ENCODE assay signal across 22 cellular contexts in the genomic region with DNA sequence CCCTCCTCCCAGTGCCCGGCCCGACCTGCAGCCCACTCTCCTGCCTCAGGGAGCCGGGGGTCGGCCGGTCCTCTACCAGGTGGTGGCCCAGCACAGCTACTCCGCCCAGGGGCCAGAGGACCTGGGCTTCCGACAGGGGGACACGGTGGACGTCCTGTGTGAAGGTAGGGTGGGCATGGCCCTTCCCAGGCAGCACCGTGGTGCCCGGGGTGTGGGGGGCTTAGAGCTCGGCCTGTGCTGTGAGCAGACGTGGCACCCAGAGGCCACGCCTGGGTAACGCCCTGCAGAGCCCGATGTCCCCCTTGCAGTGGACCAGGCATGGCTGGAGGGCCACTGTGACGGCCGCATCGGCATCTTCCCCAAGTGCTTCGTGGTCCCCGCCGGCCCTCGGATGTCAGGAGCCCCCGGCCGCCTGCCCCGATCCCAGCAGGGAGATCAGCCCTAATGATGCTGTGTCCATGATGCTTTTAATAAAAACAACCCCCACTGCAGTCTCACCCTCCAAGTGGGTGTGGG. TPM values are rescaled to one million over a fixed set of nuclear protein-coding genes. Genes with fewer than 3 reads are reported as not detected.
"Had no signal": no experiment of that assay in that cellular context is flagged by ENCODE, and none has a peak within 500 bp of the region (broad histone marks: within the 10 kb centered on the region; RNA-seq: fewer than 3 reads in every experiment).

No MANE protein-coding gene starts in this region.

- H3K27me3 ChIP-seq: breast epithelium, neural progenitor cell had no signal

- H3K4me3 ChIP-seq: breast epithelium, coronary artery, esophagus squamous epithelium, gastrocnemius medialis, neural progenitor cell, stomach, suprapubic skin, tibial nerve had no signal

- H3K9me3 ChIP-seq: breast epithelium, esophagus squamous epithelium, gastrocnemius medialis, stomach, suprapubic skin, tibial nerve had no signal

- ATAC-seq: activated CD8-positive, alpha-beta T cell treated with anti-CD3 and anti-CD28 coated beads, Interleukin-2, amount 10 ng/mL, durations not matched to agents 7 days and 5 days; activated naive CD4-positive, alpha-beta T cell treated with anti-CD3 and anti-CD28 coated beads, Interleukin-2, amount 50 U/mL, for 72 hours; activated T-helper 17 cell treated with anti-CD3 and anti-CD28 coated beads, Interleukin-2, amount 50 U/mL, for 72 hours; gastrocnemius medialis; naive thymus-derived CD8-positive, alpha-beta T cell; sciatic nerve; stimulated activated memory B cell treated with anti-CD40 and anti-IgM and Interleukin-4, amounts not matched to agents 10 μg/mL and 1 μg/mL and 100 μg/mL, for 72 hours had no signal

- DNase-seq: activated CD4-positive, alpha-beta T cell treated with anti-CD3 and anti-CD28 coated beads for 1 hour; activated CD4-positive, alpha-beta T cell treated with anti-CD3 and anti-CD28 coated beads, Interleukin-2, amount 50 U/mL, for 1 hour; activated CD8-positive, alpha-beta T cell treated with anti-CD3 and anti-CD28 coated beads, Interleukin-2, amount 10 ng/mL, durations not matched to agents 7 days and 5 days; activated T-cell treated with anti-CD3 and anti-CD28 coated beads, Interleukin-2, amount 50 U/mL, for 24 hours; esophagus squamous epithelium; gastrocnemius medialis; head of caudate nucleus; small intestine; stimulated activated CD4-positive, alpha-beta T cell treated with anti-CD3 and anti-CD28 coated beads, Interleukin-15, amount 100 ng/mL, for 24 hours; stomach; T-helper 9 cell had no signal

- H3K4me1 ChIP-seq: neural progenitor cell had no signal

- H3K36me3 ChIP-seq: breast epithelium, esophagus squamous epithelium, gastrocnemius medialis, neural progenitor cell, suprapubic skin had no signal

- H3K9ac ChIP-seq: neural progenitor cell had no signal

- H3K4me2 ChIP-seq: neural progenitor cell had no signal

- H3K27ac ChIP-seq: breast epithelium, coronary artery, esophagus squamous epithelium, gastrocnemius medialis, neural progenitor cell, stomach, suprapubic skin, tibial nerve had no signal

RNA-seq across cellular contexts. Expression of a gene that starts 7.2 kb away (rescaled TPM):
- total RNA-seq: activated CD8-positive, alpha-beta T cell treated with anti-CD3 and anti-CD28 coated beads, Interleukin-2, amount 10 ng/mL, durations not matched to agents 7 days and 5 days; activated naive CD4-positive, alpha-beta T cell treated with anti-CD3 and anti-CD28 coated beads, Interleukin-2, amount 50 U/mL, for 72 hours; activated T-helper 17 cell treated with anti-CD3 and anti-CD28 coated beads, Interleukin-2, amount 50 U/mL, for 72 hours; esophagus squamous epithelium; naive thymus-derived CD8-positive, alpha-beta T cell; osteoblast; sciatic nerve; suprapubic skin; tibial nerve had no signal
- polyA plus RNA-seq: naive thymus-derived CD8-positive, alpha-beta T cell had no signal
